Comparison of ENCODE assay signal across 14 cellular contexts in the genomic region with DNA sequence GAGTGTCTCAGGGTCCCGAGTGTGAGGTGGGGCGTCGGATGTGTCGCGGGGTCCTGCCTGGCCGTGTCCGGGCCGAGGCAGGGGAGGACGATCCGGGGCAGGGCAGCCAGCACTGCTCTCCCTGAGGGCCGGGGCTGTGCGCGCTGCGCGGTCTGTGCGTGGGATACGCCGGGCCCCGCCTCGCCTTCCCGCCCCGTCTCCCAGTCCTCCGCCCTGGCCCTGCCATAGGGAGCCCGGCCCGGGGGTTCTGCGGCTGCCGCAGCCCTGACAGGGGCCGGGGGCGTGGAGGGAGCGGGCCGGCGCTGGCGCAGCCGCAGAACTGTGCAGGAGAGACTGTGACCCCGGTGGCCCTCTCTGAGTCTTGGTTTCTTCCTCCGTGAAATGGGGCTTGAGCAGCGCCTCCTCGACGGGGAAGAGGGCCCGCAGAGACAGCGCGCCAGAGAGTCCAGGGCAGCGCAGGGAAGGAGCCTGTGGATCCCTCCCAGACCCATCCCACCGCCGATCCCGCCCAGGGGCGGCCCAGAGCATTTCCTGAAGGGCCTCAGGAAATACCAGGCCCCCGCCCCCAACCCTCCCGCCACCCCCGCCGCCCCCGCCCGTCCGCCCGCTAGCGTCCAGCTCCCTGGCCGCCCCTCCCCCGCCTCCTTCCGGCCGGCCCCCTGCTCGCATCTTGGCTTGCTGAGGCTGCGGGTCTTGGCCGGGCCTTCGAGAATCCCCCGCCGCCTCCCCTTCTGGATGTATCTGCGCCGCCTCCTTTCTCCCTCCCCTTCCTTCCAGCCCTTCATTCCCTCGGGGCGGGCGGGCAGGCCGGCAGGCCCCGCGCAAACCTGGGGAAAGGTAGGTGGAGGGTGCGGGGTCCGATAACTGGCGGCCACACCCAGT. TPM values are rescaled to one million over a fixed set of nuclear protein-coding genes. Genes with fewer than 3 reads are reported as not detected.
DNase-seq lines count a peak whose midpoint lies in the region; ATAC-seq, FAIRE-seq and TF ChIP-seq lines count a peak whose summit lies in the region.
"Not testable (repeated sequence)": the region's sequence is repeated elsewhere in the genome, so short reads cannot be mapped to it uniquely, and the experiment has no call there.
"Had no signal": no experiment of that assay in that cellular context is flagged by ENCODE, and none has a peak within 500 bp of the region (broad histone marks: within the 10 kb centered on the region; RNA-seq: fewer than 3 reads in every experiment).

No MANE protein-coding gene starts in this region.

- not testable (repeated sequence) for BruUV-seq in Panc1 (replicated peaks; lab: Mats Ljungman, UMichigan)

- not testable (repeated sequence) for H3K27ac ChIP-seq in Panc1 (ENCODE audit: low read length); foreskin keratinocyte; kidney (ENCODE audit: low read depth in 2 of 2, low read length in 2 of 2)
- H3K27ac ChIP-seq in thoracic aorta, result peak overlapping the region; percentile 55 to 63

- H3K9ac ChIP-seq in kidney (ENCODE audit: low read length in 2 of 2), result not testable (repeated sequence)

- H3K36me3 ChIP-seq in BE2C; Panc1 (ENCODE audit: control insufficient read depth, insufficient read depth, low read length); kidney (ENCODE audit: control insufficient read depth in 1 of 2, insufficient read depth in 2 of 2, low read length in 2 of 2); thoracic aorta: not testable (repeated sequence)

- H3K4me3 Mint-ChIP-seq in activated T-helper 17 cell treated with anti-CD3 and anti-CD28 coated beads, Interleukin-2, amount 50 U/mL, for 72 hours; progenitor cell of endocrine pancreas (ENCODE audit: low read depth): not testable (repeated sequence)

- DNase-seq in BE2C (peak; percentile 19), kidney (peak; percentile 68), mucosa of gallbladder (ENCODE audit: low spot score) (peak; percentile 6), progenitor cell of endocrine pancreas (ENCODE audit: low spot score, unreplicated experiment) (peak; percentile 9)
- DNase-seq in Panc1 (ENCODE audit: low read depth, low spot score); foreskin keratinocyte; thoracic aorta (ENCODE audit: low spot score): not testable (repeated sequence)

- not testable (repeated sequence) for H3K36me3 Mint-ChIP-seq in activated T-helper 17 cell treated with anti-CD3 and anti-CD28 coated beads, Interleukin-2, amount 50 U/mL, for 72 hours (ENCODE audit: low read depth); progenitor cell of endocrine pancreas (ENCODE audit: insufficient read depth)

- intact Hi-C loops in Panc1 (cut with micrococcal nuclease; ENCODE audit: unreplicated experiment); kidney (cut with DNase I): not testable (repeated sequence)

- H3K27me3 Mint-ChIP-seq in activated T-helper 17 cell treated with anti-CD3 and anti-CD28 coated beads, Interleukin-2, amount 50 U/mL, for 72 hours; progenitor cell of endocrine pancreas: not testable (repeated sequence)

- ATAC-seq in Panc1, result peak; percentile 86
- peak; percentile 33 for ATAC-seq in activated T-helper 17 cell treated with anti-CD3 and anti-CD28 coated beads, Interleukin-2, amount 50 U/mL, for 72 hours (replicated peaks)
- ATAC-seq in foreskin keratinocyte, result peak; percentile 64
- peak; percentile 11 for ATAC-seq in thoracic aorta (ENCODE audit: insufficient number of reproducible peaks, low FRiP score, low read depth)

- H3K9me3 ChIP-seq in BE2C; Panc1 (ENCODE audit: control insufficient read depth, insufficient read depth, low read depth, low read length); kidney (ENCODE audit: control insufficient read depth in 1 of 2, low read length in 2 of 2); thoracic aorta: not testable (repeated sequence)

- not testable (repeated sequence) for H3K27me3 ChIP-seq in BE2C; Panc1 (ENCODE audit: control insufficient read depth, insufficient read depth, low read length); foreskin keratinocyte; thoracic aorta (replicated peaks; ENCODE audit: insufficient read depth)

- in situ Hi-C loops in Panc1 (cut with HindIII; ENCODE audit: low pct_unique_long_range_greater_than_20kb, low sequenced_read_pairs), result not testable (repeated sequence)

- CTCF ChIA-PET in Panc1 (lab: Charles Lee), result not testable (repeated sequence)

- not testable (repeated sequence) for FAIRE-seq in kidney (lab: Jason Lieb, UNC)

- H3K4me3 ChIP-seq in BE2C (ENCODE audit: low read depth, low read length); Panc1 (ENCODE audit: low read depth in 2 of 2, low read length in 2 of 2); kidney (ENCODE audit: low read length in 2 of 2): not testable (repeated sequence)
- peak overlapping the region; percentile 50 for H3K4me3 ChIP-seq in thoracic aorta

- H3K27ac Mint-ChIP-seq in activated T-helper 17 cell treated with anti-CD3 and anti-CD28 coated beads, Interleukin-2, amount 50 U/mL, for 72 hours; progenitor cell of endocrine pancreas: not testable (repeated sequence)

- not testable (repeated sequence) for H3K9me3 Mint-ChIP-seq in activated T-helper 17 cell treated with anti-CD3 and anti-CD28 coated beads, Interleukin-2, amount 50 U/mL, for 72 hours; progenitor cell of endocrine pancreas (ENCODE audit: low read depth)

- TF ChIP-seq CTCF in BE2C (IDR thresholded peaks at IDR 0.05; ENCODE audit: low read depth, low read length); Panc1 (IDR thresholded peaks at IDR 0.05); foreskin keratinocyte (conservative IDR thresholded peaks at IDR 0.05); kidney (IDR thresholded peaks at IDR 0.05; ENCODE audit: borderline replicate concordance, extremely low read depth, insufficient read depth); progenitor cell of endocrine pancreas (IDR thresholded peaks at IDR 0.05; ENCODE audit: unreplicated experiment); thoracic aorta (IDR thresholded peaks at IDR 0.05): not testable (repeated sequence)

- POLR2A ChIA-PET in Panc1 (lab: Charles Lee), result not testable (repeated sequence)

- H3K4me1 Mint-ChIP-seq in activated T-helper 17 cell treated with anti-CD3 and anti-CD28 coated beads, Interleukin-2, amount 50 U/mL, for 72 hours; progenitor cell of endocrine pancreas (ENCODE audit: low read depth): not testable (repeated sequence)

- H3K4me1 ChIP-seq in BE2C; Panc1 (ENCODE audit: control insufficient read depth, insufficient read depth, low read length); foreskin keratinocyte; kidney (ENCODE audit: control insufficient read depth in 1 of 2, insufficient read depth in 1 of 2, low read depth in 1 of 2, low read length in 2 of 2): not testable (repeated sequence)
- peaks cover 0 to 10% of the 10 kb centered on the region in 2 donors for H3K4me1 ChIP-seq in thoracic aorta (ENCODE audit: control insufficient read depth in 1 of 2, low read depth in 2 of 2)

RNA-seq across cellular contexts. Expression of a gene that starts 38.3 kb away (rescaled TPM):
- not detected for polyA plus RNA-seq in BE2C (2012; ENCODE audit: insufficient read depth, insufficient read length, low read depth)
- total RNA-seq in Panc1 (2021; ENCODE audit: unreplicated experiment), result 0.31 TPM
- polyA plus RNA-seq in Panc1 (2012; ENCODE audit: insufficient read length), result not detected
- 1 to 10 TPM; 6.9 to 9.9 TPM for total RNA-seq in activated T-helper 17 cell treated with anti-CD3 and anti-CD28 coated beads, Interleukin-2, amount 50 U/mL, for 72 hours
- total RNA-seq in foreskin keratinocyte, result not detected in 2 replicates
- not detected in 2 replicates for polyA plus RNA-seq in foreskin keratinocyte
- 10.7 TPM for total RNA-seq in kidney
- polyA plus RNA-seq in kidney (ENCODE audit: insufficient read depth, low read depth, low replicate concordance), result 1.4 TPM
- total RNA-seq in mucosa of gallbladder, result 9.2 TPM
- total RNA-seq in progenitor cell of endocrine pancreas, result not detected in 2 replicates
- 1 to 10 TPM in 1 of 2 donors, under 1 TPM in 1; 0.54 to 3.0 TPM for total RNA-seq in thoracic aorta
- total RNA-seq: A172, epithelial cell of proximal tubule, hepatocyte, M059J, smooth muscle cell had no signal
- polyA plus RNA-seq: hepatocyte, smooth muscle cell had no signal

RNA-seq across cellular contexts. Expression of a gene that starts 42.3 kb away (rescaled TPM):
- polyA plus RNA-seq in BE2C (2012; ENCODE audit: insufficient read depth, insufficient read length, low read depth), result 0.25 TPM
- 0.21 TPM for total RNA-seq in Panc1 (2021; ENCODE audit: unreplicated experiment)
- not detected for polyA plus RNA-seq in Panc1 (2012; ENCODE audit: insufficient read length)
- 10 to 100 TPM; 13.1 to 14.4 TPM for total RNA-seq in activated T-helper 17 cell treated with anti-CD3 and anti-CD28 coated beads, Interleukin-2, amount 50 U/mL, for 72 hours
- 0.14 TPM in 2 replicates for total RNA-seq in foreskin keratinocyte
- 0.17 and 0.19 TPM in 2 replicates for polyA plus RNA-seq in foreskin keratinocyte
- 8.4 TPM for total RNA-seq in kidney
- 7.0 TPM for polyA plus RNA-seq in kidney (ENCODE audit: insufficient read depth, low read depth, low replicate concordance)
- 7.8 TPM for total RNA-seq in mucosa of gallbladder
- total RNA-seq in progenitor cell of endocrine pancreas, result not detected in 2 replicates
- 1 to 10 TPM; 1.6 to 3.2 TPM for total RNA-seq in thoracic aorta
- total RNA-seq: A172, fibroblast of villous mesenchyme, hepatocyte, smooth muscle cell had no signal

Comparison
In these comparisons a context has a peak if more than half of its experiments do, and no peak if none do; other contexts are left out.
1. ATAC-seq: peak in every context shown above with its lines; median percentile 86 in Panc1; 64 in foreskin keratinocyte; 33 in activated T-helper 17 cell treated with anti-CD3 and anti-CD28 coated beads, Interleukin-2, amount 50 U/mL, for 72 hours; 11 in thoracic aorta.